ENCODE assay signal across 25 cellular contexts in the genomic region with DNA sequence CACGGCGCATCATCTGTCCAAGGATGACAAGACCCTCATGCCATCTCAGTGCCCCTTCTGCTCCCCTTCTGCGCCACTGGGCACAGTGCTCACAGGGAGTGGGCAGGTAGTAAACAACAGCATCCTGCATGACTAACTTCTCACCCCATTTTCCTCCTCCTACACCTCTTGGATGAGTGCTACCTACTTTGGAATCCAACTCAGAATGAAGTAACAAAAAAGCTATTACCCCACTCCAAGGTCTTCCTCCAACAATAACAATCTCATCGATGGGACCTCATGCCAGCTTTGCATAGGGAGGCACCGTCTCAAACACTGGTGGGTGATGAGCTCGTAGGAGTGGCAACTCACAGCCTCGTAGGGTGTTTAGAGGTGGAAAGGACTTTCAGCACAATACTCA.
"Had no signal": no experiment of that assay in that cellular context is flagged by ENCODE, and none has a peak within 500 bp of the region (broad histone marks: within the 10 kb centered on the region; RNA-seq: fewer than 3 reads in every experiment).

No MANE protein-coding gene starts in this region.

- H3K36me3 ChIP-seq: heart left ventricle, left lung, right atrium auricular region, sigmoid colon, thyroid gland, transverse colon, upper lobe of left lung, vagina had no signal

- H3K4me3 ChIP-seq: heart left ventricle, left lung, lung, mucosa of descending colon, right atrium auricular region, sigmoid colon, spleen, testis, thyroid gland, transverse colon, upper lobe of left lung, vagina had no signal

- H3K4me1 ChIP-seq: parathyroid adenoma, thyroid gland had no signal

- H3K27ac ChIP-seq: heart left ventricle, left lung, parathyroid adenoma, right atrium auricular region, sigmoid colon, spleen, testis, thyroid gland, transverse colon, upper lobe of left lung, vagina had no signal

- H2AFZ ChIP-seq: parathyroid adenoma had no signal

- H3K27me3 ChIP-seq: heart left ventricle, left lung, right atrium auricular region, sigmoid colon, spleen, testis, thyroid gland, transverse colon, upper lobe of left lung, vagina had no signal

- DNase-seq: heart left ventricle; hypothalamus; immature natural killer cell; kidney; left colon; left lung; midbrain; mucosa of descending colon; naive thymus-derived CD4-positive, alpha-beta T cell; nucleus accumbens; sigmoid colon; small intestine; spleen; stimulated activated CD4-positive, alpha-beta T cell treated with anti-CD3 and anti-CD28 coated beads, Interleukin-4, amount 100 ng/mL, for 24 hours; stimulated activated naive CD4-positive, alpha-beta T cell; testis; thyroid gland; transverse colon; upper lobe of left lung had no signal

- H3K9me3 ChIP-seq: heart left ventricle, left lung, mucosa of descending colon, right atrium auricular region, sigmoid colon, spleen, testis, thyroid gland, transverse colon, upper lobe of left lung, vagina had no signal

- ATAC-seq: left colon; left lung; mucosa of descending colon; naive thymus-derived CD4-positive, alpha-beta T cell; natural killer cell treated with Interleukin-12 subunit alpha and Interleukin-12 subunit beta and Interleukin-15 and Interleukin-18, amount 100 ng/mL, for 72 hours; stimulated activated effector memory CD8-positive, alpha-beta T cell treated with anti-CD3 and anti-CD28 coated beads, Interleukin-12 subunit alpha, Interleukin-12 subunit beta, amount 100 ng/mL, for 72 hours had no signal

- H3K9ac ChIP-seq: parathyroid adenoma had no signal
